8 cellular contexts compared by ENCODE assay signal in the genomic region with DNA sequence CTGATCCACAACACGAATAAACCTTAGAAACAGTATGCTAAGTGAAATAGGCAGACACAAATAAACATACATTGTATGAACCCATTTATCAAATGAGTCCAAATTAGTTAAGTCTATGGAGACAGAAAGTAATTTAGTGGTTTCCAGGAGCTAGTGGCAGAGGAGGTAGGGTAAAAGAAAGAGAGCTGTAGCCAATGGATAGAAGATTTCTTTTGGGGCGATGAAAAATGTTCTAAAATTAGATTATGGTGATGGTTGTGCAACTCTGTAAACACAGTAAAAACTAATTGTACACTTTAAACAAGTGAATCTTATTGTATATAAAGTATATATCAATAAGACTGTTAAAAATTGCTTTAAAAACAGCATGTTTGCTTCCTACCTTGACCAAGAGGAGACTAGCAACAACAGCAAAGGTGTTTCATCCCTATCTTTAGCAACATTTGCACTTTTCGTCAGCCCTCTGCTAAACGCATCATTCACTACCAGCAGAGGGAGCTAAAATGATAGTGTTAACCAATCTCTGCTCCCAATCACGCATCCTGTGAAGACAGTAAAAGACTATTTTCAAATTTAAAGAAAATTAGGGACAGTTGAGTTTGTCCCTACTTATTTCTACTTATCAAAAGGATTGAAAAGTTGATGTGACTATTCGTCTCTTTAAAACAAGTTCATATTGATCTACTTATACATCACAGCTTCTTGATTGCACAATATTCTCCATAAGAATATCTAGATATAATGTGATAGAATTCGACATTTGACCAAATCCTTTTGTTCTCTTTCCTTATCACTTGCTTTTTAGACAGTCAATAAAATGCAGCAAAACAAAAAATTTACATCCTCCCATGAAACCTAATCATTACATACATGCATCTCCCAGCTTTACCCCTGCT. TPM values are rescaled to one million over a fixed set of nuclear protein-coding genes. Genes with fewer than 3 reads are reported as not detected.
DNase-seq lines count a peak whose midpoint lies in the region; ATAC-seq and TF ChIP-seq lines count a peak whose summit lies in the region.

No MANE protein-coding gene starts in this region.

- H3K4me3 ChIP-seq in WI38 (ENCODE audit: low read depth, low read length): no peak overlapping the region

- ATAC-seq in GM18858 (IDR thresholded peaks at IDR 0.05; ENCODE audit: unreplicated experiment) (peak; percentile 83), HG03025 (IDR thresholded peaks at IDR 0.05; ENCODE audit: low FRiP score, unreplicated experiment) (peak; percentile 82), GM19467 (IDR thresholded peaks at IDR 0.05; ENCODE audit: unreplicated experiment) (no peak)

- peak; percentile 32 for DNase-seq in COLO668 (lab: John Stamatoyannopoulos, UW; ENCODE audit: unreplicated experiment)
- peak; percentile 60 for DNase-seq in NCI-H2029 treated with DMSO at 0.1 percent for 48 hours (lab: John Stamatoyannopoulos, UW)
- peak; percentile 39 for DNase-seq in germinal center (ENCODE audit: low spot score)
- peak; percentile 52 for DNase-seq in renal cortical epithelial cell (ENCODE audit: low read depth)

- peak; percentile 51; the same call in 1 of the 2 replicates for TF ChIP-seq CTCF in WI38 (IDR thresholded peaks at IDR 0.05; ENCODE audit: low read depth, low read length)

RNA-seq across cellular contexts. Expression of gene LGR5, which starts 24.0 kb away (rescaled TPM):
- 0.05 TPM in 1 of 2 replicates, not detected in the other for total RNA-seq in renal cortical epithelial cell
